In genomic region chr19:33622809-33623511, GRCh38 we compare ENCODE assay signal across 11 cellular contexts. TPM values are rescaled to one million over a fixed set of nuclear protein-coding genes. Genes with fewer than 3 reads are reported as not detected.
A peak's percentile ranks its signal among the peaks of the same experiment; 100 is the strongest.
DNase-seq lines count a peak whose midpoint lies in the region; TF ChIP-seq lines count a peak whose summit lies in the region.
"Had no signal": no experiment of that assay in that cellular context is flagged by ENCODE, and none has a peak within 500 bp of the region (broad histone marks: within the 10 kb centered on the region; RNA-seq: fewer than 3 reads in every experiment).

No MANE protein-coding gene starts in this region.

- H3K4me2 ChIP-seq in trophoblast cell (ENCODE audit: low read length) (peak overlapping the region; percentile 92), Karpas-422 (ENCODE audit: low read depth, low read length, poor library complexity, severe bottlenecking) (no peak overlapping the region)

- H3K9me3 ChIP-seq in esophagus squamous epithelium, result no peaks in the 10 kb centered on the region
- H3K9me3 ChIP-seq in trophoblast cell (ENCODE audit: insufficient read depth, low read depth, low read length), result peaks cover 3% of the 10 kb centered on the region
- H3K9me3 ChIP-seq in thyroid gland, result no peaks in the 10 kb centered on the region
- no peaks in the 10 kb centered on the region for H3K9me3 ChIP-seq in ascending aorta
- H3K9me3 ChIP-seq in Karpas-422 (ENCODE audit: low read length), result no peaks in the 10 kb centered on the region

- H4K8ac ChIP-seq in trophoblast cell (ENCODE audit: low read depth, low read length), result no peak overlapping the region

- TF ChIP-seq POLR2A in esophagus squamous epithelium (IDR thresholded peaks at IDR 0.05) (no peak), thyroid gland (IDR thresholded peaks at IDR 0.05) (no peak)

- H3K4ac ChIP-seq in trophoblast cell (ENCODE audit: low read depth, low read length), result no peak overlapping the region

- no peak overlapping the region for H2BK5ac ChIP-seq in trophoblast cell (ENCODE audit: low read depth, low read length, poor library complexity)

- H2AFZ ChIP-seq in trophoblast cell (ENCODE audit: insufficient read depth, low read length, poor library complexity), result peak overlapping the region; percentile 37
- no peak overlapping the region for H2AFZ ChIP-seq in Karpas-422 (ENCODE audit: low read length)

- H3K14ac ChIP-seq in trophoblast cell (ENCODE audit: low read length), result no peak overlapping the region

- H3K4me1 ChIP-seq in esophagus squamous epithelium (peaks cover 12 to 25% (median 20%) of the 10 kb centered on the region in 3 donors), trophoblast cell (ENCODE audit: control insufficient read depth in 1 of 2, insufficient read depth in 2 of 2, low read length in 2 of 2) (peaks cover 9 to 12% of the 10 kb centered on the region in 2 experiments), thyroid gland (peaks cover 3 to 13% of the 10 kb centered on the region in 2 donors), ascending aorta (peaks cover 0 to 2% of the 10 kb centered on the region in 2 donors), Karpas-422 (ENCODE audit: low read length) (no peaks in the 10 kb centered on the region)

- H4K91ac ChIP-seq in trophoblast cell (ENCODE audit: low read depth, low read length), result no peak overlapping the region

- WGBS in esophagus squamous epithelium, 2 donors, result 0 to 4% methylated on average over 7 to 10 of the region's 64 CpGs
- WGBS in trophoblast cell (ENCODE audit: extremely low coverage, insufficient coverage, insufficient read length), result no CpG with 5 or more reads among the region's 64 CpGs
- 0 to 1% methylated on average over 19 to 30 of the region's 64 CpGs for WGBS in thyroid gland, 2 donors

- H3K18ac ChIP-seq in trophoblast cell (ENCODE audit: low read length), result no peak overlapping the region

- H3K79me1 ChIP-seq in trophoblast cell (ENCODE audit: low read length), result no peaks in the 10 kb centered on the region

- DNase-seq in ELF-1 (ENCODE audit: low read depth, low spot score), result peak; percentile 33
- peak; percentile 52 for DNase-seq in NCI-H2227 treated with DMSO at 0.1 percent for 48 hours (lab: John Stamatoyannopoulos, UW)
- DNase-seq in esophagus squamous epithelium (lab: John Stamatoyannopoulos, UW), result no peak
- no peak for DNase-seq in trophoblast cell
- no peak for DNase-seq in thyroid gland
- no peak for DNase-seq in ascending aorta (ENCODE audit: low spot score in 2 of 2)
- DNase-seq in Karpas-422, result no peak
- DNase-seq in stimulated activated CD4-positive, alpha-beta T cell treated with anti-CD3 and anti-CD28 coated beads, Interleukin-4, amount 100 ng/mL, for 4 hours, result no peak
- DNase-seq: activated B cell treated with CpG ODN at 0.5 μM for 24 hours; CD8-positive, alpha-beta memory T cell had no signal

- H2BK120ac ChIP-seq in trophoblast cell (ENCODE audit: insufficient read depth, low read length, poor library complexity), result no peak overlapping the region

- H4K12ac ChIP-seq in trophoblast cell (ENCODE audit: low read depth, low read length), result no peak overlapping the region

- TF ChIP-seq CTCF in esophagus squamous epithelium (IDR thresholded peaks at IDR 0.05), result no peak
- TF ChIP-seq CTCF in thyroid gland (IDR thresholded peaks at IDR 0.05), result no peak
- TF ChIP-seq CTCF in ascending aorta (IDR thresholded peaks at IDR 0.05), result no peak

- H3K36me3 ChIP-seq in esophagus squamous epithelium, result no peaks in the 10 kb centered on the region
- H3K36me3 ChIP-seq in trophoblast cell (ENCODE audit: control insufficient read depth in 1 of 2, insufficient read depth in 2 of 2, low read length in 2 of 2), result no peaks in the 10 kb centered on the region
- no peaks in the 10 kb centered on the region for H3K36me3 ChIP-seq in thyroid gland
- H3K36me3 ChIP-seq in ascending aorta, result no peaks in the 10 kb centered on the region
- H3K36me3 ChIP-seq in Karpas-422 (ENCODE audit: insufficient read depth, low read length), result no peaks in the 10 kb centered on the region

- H3K79me2 ChIP-seq in trophoblast cell (ENCODE audit: control insufficient read depth, insufficient read depth, low read length, poor library complexity), result no peaks in the 10 kb centered on the region
- no peaks in the 10 kb centered on the region for H3K79me2 ChIP-seq in Karpas-422 (ENCODE audit: low read length)

- H3K27ac ChIP-seq in esophagus squamous epithelium (no peak overlapping the region), trophoblast cell (ENCODE audit: low read depth, low read length) (no peak overlapping the region), thyroid gland (no peak overlapping the region), ascending aorta (no peak overlapping the region), Karpas-422 (ENCODE audit: low read length) (no peak overlapping the region)

- H3K4me3 ChIP-seq in esophagus squamous epithelium (peak overlapping the region; percentile 34 to 69 (median 46)), trophoblast cell (ENCODE audit: low read depth, low read length) (peak overlapping the region; percentile 1), thyroid gland (replicated peaks in 1 of 3) (no peak overlapping the region), ascending aorta (peak overlapping the region in 1 of 2 donors; percentile 55), Karpas-422 (ENCODE audit: low read length) (no peak overlapping the region)

- no peak overlapping the region for H3K23ac ChIP-seq in trophoblast cell (ENCODE audit: low read length)

- no peak overlapping the region for H2AK5ac ChIP-seq in trophoblast cell (ENCODE audit: low read length)

- H3K27me3 ChIP-seq in esophagus squamous epithelium, result peaks cover 16 to 99% (median 17%) of the 10 kb centered on the region in 4 donors
- peaks cover 45% of the 10 kb centered on the region for H3K27me3 ChIP-seq in trophoblast cell (ENCODE audit: insufficient read depth, low read length)
- no peaks in the 10 kb centered on the region for H3K27me3 ChIP-seq in thyroid gland
- peaks cover 6% of the 10 kb centered on the region for H3K27me3 ChIP-seq in ascending aorta
- H3K27me3 ChIP-seq in Karpas-422 (ENCODE audit: low read length), result no peaks in the 10 kb centered on the region

- H3K9me2 ChIP-seq in Karpas-422 (replicated peaks; ENCODE audit: insufficient read depth, low read length), result no peaks in the 10 kb centered on the region

- intact Hi-C loops in esophagus squamous epithelium (cut with DNase I), result no loop called here
- intact Hi-C loops in thyroid gland (cut with DNase I), result no loop called here
- intact Hi-C loops in ascending aorta (cut with DNase I), result no loop called here

- H4K20me1 ChIP-seq in Karpas-422 (ENCODE audit: insufficient read depth, low read depth, low read length), result no peaks in the 10 kb centered on the region

- no peak overlapping the region for H3K9ac ChIP-seq in trophoblast cell (ENCODE audit: low read length)
- H3K9ac ChIP-seq in Karpas-422 (ENCODE audit: low read length), result no peak overlapping the region

- no peak overlapping the region for H2BK12ac ChIP-seq in trophoblast cell (ENCODE audit: low read length)

RNA-seq across cellular contexts. Expression of gene CHST8, which starts 1.2 kb away (rescaled TPM):
- total RNA-seq in esophagus squamous epithelium (under 1 TPM in 1 of 4 donors, not detected in 3; 0.38 TPM), thyroid gland (1 to 10 TPM in 2 of 4 donors, under 1 TPM in 1, not detected in 1; 0.83 to 2.6 (median 1.4) TPM), ascending aorta (not detected)
- 0.21 TPM in 2 replicates for polyA plus RNA-seq in trophoblast cell (2013)
- not detected in 2 replicates for total RNA-seq in Karpas-422 (2014; rRNA removed; shearing (Covaris generic); ENCODE audit: low replicate concordance)
- total RNA-seq: activated B cell treated with CpG ODN at 0.5 μM for 24 hours; activated naive CD4-positive, alpha-beta T cell treated with anti-CD3 and anti-CD28 coated beads, Interleukin-2, amount 50 U/mL, for 72 hours; CD8-positive, alpha-beta memory T cell had no signal
- polyA plus RNA-seq: CD8-positive, alpha-beta memory T cell had no signal

Comparison
In these comparisons a context has a peak if more than half of its experiments do, and no peak if none do; other contexts are left out.
1. DNase-seq: peak in ELF-1 (single experiment) and NCI-H2227 treated with DMSO at 0.1 percent for 48 hours (single experiment); none in esophagus squamous epithelium (single experiment), trophoblast cell (0 of 2), thyroid gland (0 of 2), ascending aorta (0 of 2), Karpas-422 (single experiment) and stimulated activated CD4-positive, alpha-beta T cell treated with anti-CD3 and anti-CD28 coated beads, Interleukin-4, amount 100 ng/mL, for 4 hours (0 of 2).
2. H3K4me3 ChIP-seq: peak in esophagus squamous epithelium (4 of 4) and trophoblast cell (single experiment); none in thyroid gland (0 of 3) and Karpas-422 (single experiment).